8 cellular contexts compared by ENCODE assay signal in the genomic region with DNA sequence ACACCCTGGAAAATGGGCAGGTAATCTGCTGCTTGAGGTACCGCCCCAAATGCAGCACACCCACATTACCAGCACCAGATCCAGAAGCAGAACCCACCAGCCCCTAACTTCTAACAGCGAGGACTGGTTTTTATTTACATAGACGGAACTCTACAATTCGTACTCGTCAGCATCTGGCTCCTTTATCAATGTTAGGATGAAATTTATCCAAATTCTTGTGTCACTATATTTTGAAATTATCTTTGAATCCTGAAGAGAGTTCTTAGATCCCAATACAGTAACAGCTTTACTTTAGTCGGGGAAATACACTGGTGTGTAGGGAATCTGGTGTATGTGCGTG. TPM values are rescaled to one million over a fixed set of nuclear protein-coding genes. Genes with fewer than 3 reads are reported as not detected.
A peak's percentile ranks its signal among the peaks of the same experiment; 100 is the strongest.
DNase-seq lines count a peak whose midpoint lies in the region; ATAC-seq, FAIRE-seq and TF ChIP-seq lines count a peak whose summit lies in the region.

No MANE protein-coding gene starts in this region.

- H2AFZ ChIP-seq in fibroblast of lung (ENCODE audit: low read length), result peak overlapping the region; percentile 59

- H3K4me1 ChIP-seq in fibroblast of lung (ENCODE audit: control insufficient read depth, extremely low read depth, insufficient read depth, low read length), result peaks cover 3% of the 10 kb centered on the region

- H4K20me1 ChIP-seq in fibroblast of lung (ENCODE audit: control insufficient read depth, extremely low read depth, insufficient read depth, low read length), result no peaks in the 10 kb centered on the region

- no peaks in the 10 kb centered on the region for H3K27me3 ChIP-seq in fibroblast of lung (ENCODE audit: control insufficient read depth, insufficient read depth, low read length)

- FAIRE-seq in urothelium cell line (lab: Jason Lieb, UNC), result no peak

- H3K27ac ChIP-seq in SK-N-MC, result no peak overlapping the region
- peak overlapping the region; percentile 74 for H3K27ac ChIP-seq in fibroblast of lung (ENCODE audit: insufficient read depth, low read length)

- peak overlapping the region; percentile 91 for H3K9ac ChIP-seq in SK-N-MC (ENCODE audit: insufficient read length)
- H3K9ac ChIP-seq in fibroblast of lung (ENCODE audit: insufficient read depth, low read length), result peak overlapping the region; percentile 70

- peaks cover 11% of the 10 kb centered on the region for H3K79me2 ChIP-seq in fibroblast of lung (ENCODE audit: control insufficient read depth, insufficient read depth, low read length)

- H3K36me3 ChIP-seq in SK-N-MC (ENCODE audit: insufficient read depth, low read length) (peaks cover 5% of the 10 kb centered on the region; the same call in 1 of the 2 replicates), fibroblast of lung (ENCODE audit: control insufficient read depth, insufficient read depth, low read length) (peaks cover 10% of the 10 kb centered on the region)

- peak overlapping the region; percentile 96 for H3K4me2 ChIP-seq in fibroblast of lung (ENCODE audit: extremely low read depth, insufficient read depth, low read length)

- H3K9me3 ChIP-seq in SK-N-MC (ENCODE audit: low read depth, low read length) (no peaks in the 10 kb centered on the region), fibroblast of lung (ENCODE audit: control insufficient read depth, insufficient read depth, low read depth, low read length) (no peaks in the 10 kb centered on the region)

- no peak for DNase-seq in SK-N-MC (ENCODE audit: low read depth, low spot score)
- peak in 1 of 2 donors; percentile 8 for DNase-seq in fibroblast of lung (ENCODE audit: low read depth in 2 of 2)
- DNase-seq in retinal pigment epithelial cell (ENCODE audit: low read depth), result no peak
- DNase-seq in NCI-H524 treated with DMSO at 0.1 percent for 48 hours (lab: John Stamatoyannopoulos, UW), result no peak
- DNase-seq in urothelium cell line (ENCODE audit: low spot score), result no peak
- DNase-seq in Kasumi-1 (lab: John Stamatoyannopoulos, UW), result no peak

- H3K4me3 ChIP-seq in GM08714 (ENCODE audit: low read length), result peak overlapping the region; percentile 70; the same call in 1 of the 2 replicates
- peak overlapping the region; percentile 88 for H3K4me3 ChIP-seq in SK-N-MC
- H3K4me3 ChIP-seq in fibroblast of lung (replicated peaks in 1 of 4; ENCODE audit: control extremely low read depth in 1 of 4, insufficient read depth in 1 of 4, low read depth in 3 of 4, low read length in 4 of 4), result peak overlapping the region in 3 of 4 experiments; percentile 83 to 97 (median 85)
- peak overlapping the region; percentile 75 for H3K4me3 ChIP-seq in retinal pigment epithelial cell (ENCODE audit: low read length)

- no peak for ATAC-seq in GM21786 (IDR thresholded peaks at IDR 0.05; ENCODE audit: unreplicated experiment)

- no peak for TF ChIP-seq CTCF in fibroblast of lung (conservative IDR thresholded peaks at IDR 0.05 in 1 of 2, IDR thresholded peaks at IDR 0.05 in 1 of 2; ENCODE audit: low read depth in 1 of 2, low read length in 2 of 2)
- TF ChIP-seq CTCF in retinal pigment epithelial cell (conservative IDR thresholded peaks at IDR 0.05; ENCODE audit: low read depth, low read length), result no peak

RNA-seq across cellular contexts. Expression of a gene that starts 0.3 kb away (rescaled TPM):
- total RNA-seq in fibroblast of lung, result 24.1 and 29.2 TPM in 2 replicates
- polyA plus RNA-seq in fibroblast of lung, result 26.2 and 38.8 TPM in 2 replicates
- polyA plus RNA-seq in fibroblast of lung (2012), result 24.5 and 35.9 TPM in 2 replicates
- 64.1 and 81.0 TPM in 2 replicates for polyA minus RNA-seq in fibroblast of lung (ENCODE audit: low replicate concordance)

RNA-seq across cellular contexts. Expression of a gene that starts 5.6 kb away (rescaled TPM):
- 5.9 and 9.8 TPM in 2 replicates for total RNA-seq in fibroblast of lung
- 0.53 and 1.3 TPM in 2 replicates for polyA plus RNA-seq in fibroblast of lung
- 0.38 and 0.78 TPM in 2 replicates for polyA plus RNA-seq in fibroblast of lung (2012)
- polyA minus RNA-seq in fibroblast of lung (ENCODE audit: low replicate concordance), result not detected in 2 replicates

RNA-seq across cellular contexts. Expression of a gene that starts 26.3 kb away (rescaled TPM):
- 7.9 and 8.2 TPM in 2 replicates for total RNA-seq in fibroblast of lung
- polyA plus RNA-seq in fibroblast of lung, result 5.4 and 8.9 TPM in 2 replicates
- polyA plus RNA-seq in fibroblast of lung (2012), result 9.1 and 17.4 TPM in 2 replicates
- 14.6 and 32.6 TPM in 2 replicates for polyA minus RNA-seq in fibroblast of lung (ENCODE audit: low replicate concordance)

RNA-seq across cellular contexts. Expression of a gene that starts 37.6 kb away (rescaled TPM):
- 16.7 and 17.7 TPM in 2 replicates for total RNA-seq in fibroblast of lung
- polyA plus RNA-seq in fibroblast of lung, result 9.7 and 11.4 TPM in 2 replicates
- polyA plus RNA-seq in fibroblast of lung (2012), result 11.7 and 14.3 TPM in 2 replicates
- polyA minus RNA-seq in fibroblast of lung (ENCODE audit: low replicate concordance), result 7.5 and 13.9 TPM in 2 replicates
